Comparison of ENCODE assay signal across 1 cellular context in the genomic region with DNA sequence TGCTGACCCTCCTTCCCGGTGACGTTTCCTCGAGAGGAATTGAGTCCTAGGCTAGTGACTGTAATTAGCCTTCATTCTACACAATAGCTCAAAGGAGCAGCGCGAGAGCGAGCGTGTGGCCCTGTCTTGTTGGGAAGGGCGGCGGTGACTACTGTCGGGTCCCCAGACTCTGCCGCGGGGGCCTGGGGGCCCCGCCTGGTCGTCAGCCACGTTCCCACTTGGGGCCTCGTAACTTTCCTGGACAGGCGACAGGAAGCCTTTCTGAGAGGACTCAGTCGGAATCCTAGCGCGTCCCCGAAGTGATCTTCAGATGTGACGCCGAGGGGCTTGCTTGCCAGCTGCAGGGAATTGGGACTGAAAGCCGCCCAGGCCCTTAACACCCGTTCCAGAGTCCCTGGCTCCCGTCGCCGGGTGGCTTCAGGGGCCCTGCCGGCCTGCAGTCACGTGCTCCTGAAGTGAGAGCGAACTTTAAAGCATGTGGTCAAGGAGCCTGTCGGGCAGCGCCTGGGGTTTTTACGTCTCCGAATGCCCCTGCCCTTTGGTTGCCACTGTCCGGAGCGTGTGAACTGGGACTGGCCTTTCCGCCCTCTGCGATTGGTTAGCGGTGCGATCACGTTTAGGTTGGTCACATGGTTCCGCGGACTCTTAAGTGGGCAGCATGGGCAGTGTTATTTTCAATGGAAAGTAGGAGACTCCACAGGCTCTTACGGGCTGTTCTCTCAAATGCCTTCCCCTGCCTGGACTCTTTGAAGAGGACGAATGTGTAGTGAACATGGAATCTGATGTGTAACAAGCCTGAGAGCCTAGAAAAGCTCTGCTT.
TF ChIP-seq lines count a peak whose summit lies in the region.

No MANE protein-coding gene starts in this region.

TF ChIP-seq in HepG2, 621 proteins besides CTCF, POLR2A, EP300 and RAD21 (continued from another document and continues in another):
- no peak for TF ChIP-seq HDAC2 (CRISPR knock-in tag; IDR thresholded peaks at IDR 0.05)
- TF ChIP-seq IRX3 (CRISPR knock-in tag; IDR thresholded peaks at IDR 0.05; ENCODE audit: borderline replicate concordance, low read depth) = no peak
- TF ChIP-seq U2AF1 (optimal IDR thresholded peaks at IDR 0.05; ENCODE audit: low read depth, low read length) = no peak
- no peak for TF ChIP-seq TCF7L2 (IDR thresholded peaks at IDR 0.05; ENCODE audit: low read depth, low read length)
- TF ChIP-seq RFX1 (IDR thresholded peaks at IDR 0.05) = no peak
- TF ChIP-seq ZBTB46 (CRISPR knock-in tag; IDR thresholded peaks at IDR 0.05; ENCODE audit: borderline replicate concordance) = no peak
- peak; percentile 37; the same call in 1 of the 2 replicates for TF ChIP-seq ZNF329 (CRISPR knock-in tag; IDR thresholded peaks at IDR 0.05; ENCODE audit: low read depth)
- no peak for TF ChIP-seq AKAP8 (CRISPR knock-in tag; IDR thresholded peaks at IDR 0.05)
- TF ChIP-seq GPN1 (CRISPR knock-in tag; IDR thresholded peaks at IDR 0.05; ENCODE audit: borderline replicate concordance) = no peak
- no peak for TF ChIP-seq TBP (CRISPR knock-in tag; IDR thresholded peaks at IDR 0.05)
- no peak for TF ChIP-seq ARNT (IDR thresholded peaks at IDR 0.05)
- no peak for TF ChIP-seq NPAS2 (CRISPR knock-in tag; IDR thresholded peaks at IDR 0.05; ENCODE audit: borderline replicate concordance)
- TF ChIP-seq, protein P1, sequence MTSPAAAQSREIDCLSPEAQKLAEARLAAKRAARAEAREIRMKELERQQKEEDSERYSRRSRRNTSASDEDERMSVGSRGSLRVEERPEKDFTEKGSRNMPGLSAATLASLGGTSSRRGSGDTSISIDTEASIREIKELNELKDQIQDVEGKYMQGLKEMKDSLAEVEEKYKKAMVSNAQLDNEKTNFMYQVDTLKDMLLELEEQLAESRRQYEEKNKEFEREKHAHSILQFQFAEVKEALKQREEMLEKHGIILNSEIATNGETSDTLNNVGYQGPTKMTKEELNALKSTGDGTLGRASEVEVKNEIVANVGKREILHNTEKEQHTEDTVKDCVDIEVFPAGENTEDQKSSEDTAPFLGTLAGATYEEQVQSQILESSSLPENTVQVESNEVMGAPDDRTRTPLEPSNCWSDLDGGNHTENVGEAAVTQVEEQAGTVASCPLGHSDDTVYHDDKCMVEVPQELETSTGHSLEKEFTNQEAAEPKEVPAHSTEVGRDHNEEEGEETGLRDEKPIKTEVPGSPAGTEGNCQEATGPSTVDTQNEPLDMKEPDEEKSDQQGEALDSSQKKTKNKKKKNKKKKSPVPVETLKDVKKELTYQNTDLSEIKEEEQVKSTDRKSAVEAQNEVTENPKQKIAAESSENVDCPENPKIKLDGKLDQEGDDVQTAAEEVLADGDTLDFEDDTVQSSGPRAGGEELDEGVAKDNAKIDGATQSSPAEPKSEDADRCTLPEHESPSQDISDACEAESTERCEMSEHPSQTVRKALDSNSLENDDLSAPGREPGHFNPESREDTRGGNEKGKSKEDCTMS (CRISPR knock-in tag; conservative IDR thresholded peaks at IDR 0.05) = no peak
- peak; percentile 68; the same call in 1 of the 2 replicates for TF ChIP-seq KDM2A (CRISPR knock-in tag; IDR thresholded peaks at IDR 0.05; ENCODE audit: borderline replicate concordance, low read depth)
- no peak for TF ChIP-seq ZNF34 (CRISPR knock-in tag; IDR thresholded peaks at IDR 0.05; ENCODE audit: borderline replicate concordance)
- TF ChIP-seq KMT2B (CRISPR knock-in tag; IDR thresholded peaks at IDR 0.05) = no peak
- TF ChIP-seq, protein P2, sequence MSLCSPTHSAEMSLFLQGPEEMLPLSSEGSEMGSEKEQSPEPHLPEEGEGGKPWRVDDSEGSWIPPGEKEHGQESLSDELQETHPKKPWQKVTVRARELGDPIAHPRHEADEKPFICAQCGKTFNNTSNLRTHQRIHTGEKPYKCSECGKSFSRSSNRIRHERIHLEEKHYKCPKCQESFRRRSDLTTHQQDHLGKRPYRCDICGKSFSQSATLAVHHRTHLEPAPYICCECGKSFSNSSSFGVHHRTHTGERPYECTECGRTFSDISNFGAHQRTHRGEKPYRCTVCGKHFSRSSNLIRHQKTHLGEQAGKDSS (CRISPR knock-in tag; IDR thresholded peaks at IDR 0.05; ENCODE audit: borderline replicate concordance, low read depth) = no peak
- TF ChIP-seq SP2 (CRISPR knock-in tag; IDR thresholded peaks at IDR 0.05) = no peak
- no peak for TF ChIP-seq WIZ (CRISPR knock-in tag; IDR thresholded peaks at IDR 0.05)
- no peak for TF ChIP-seq ARID2 (CRISPR knock-in tag; IDR thresholded peaks at IDR 0.05; ENCODE audit: borderline replicate concordance)
- TF ChIP-seq KDM5B (CRISPR knock-in tag; IDR thresholded peaks at IDR 0.05; ENCODE audit: borderline replicate concordance) = peak; percentile 71; the same call in 1 of the 2 replicates
- TF ChIP-seq NFYC (CRISPR knock-in tag; IDR thresholded peaks at IDR 0.05) = peak; percentile 42; the same call in 1 of the 2 replicates
- TF ChIP-seq NR2C2 (CRISPR knock-in tag; IDR thresholded peaks at IDR 0.05; ENCODE audit: borderline replicate concordance) = no peak; the same call in 1 of the 2 replicates
- no peak for TF ChIP-seq HDAC6 (IDR thresholded peaks at IDR 0.05; ENCODE audit: low read depth, low read length)
- TF ChIP-seq, protein P3, sequence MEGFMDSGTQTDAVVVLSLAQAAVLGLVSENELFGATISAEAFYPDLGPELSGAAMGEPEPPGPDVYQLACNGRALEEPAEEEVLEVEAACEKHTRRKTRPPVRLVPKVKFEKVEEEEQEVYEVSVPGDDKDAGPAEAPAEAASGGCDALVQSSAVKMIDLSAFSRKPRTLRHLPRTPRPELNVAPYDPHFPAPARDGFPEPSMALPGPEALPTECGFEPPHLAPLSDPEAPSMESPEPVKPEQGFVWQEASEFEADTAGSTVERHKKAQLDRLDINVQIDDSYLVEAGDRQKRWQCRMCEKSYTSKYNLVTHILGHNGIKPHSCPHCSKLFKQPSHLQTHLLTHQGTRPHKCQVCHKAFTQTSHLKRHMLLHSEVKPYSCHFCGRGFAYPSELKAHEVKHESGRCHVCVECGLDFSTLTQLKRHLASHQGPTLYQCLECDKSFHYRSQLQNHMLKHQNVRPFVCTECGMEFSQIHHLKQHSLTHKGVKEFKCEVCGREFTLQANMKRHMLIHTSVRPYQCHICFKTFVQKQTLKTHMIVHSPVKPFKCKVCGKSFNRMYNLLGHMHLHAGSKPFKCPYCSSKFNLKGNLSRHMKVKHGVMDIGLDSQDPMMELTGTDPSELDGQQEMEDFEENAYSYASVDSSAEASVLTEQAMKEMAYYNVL (CRISPR knock-in tag; IDR thresholded peaks at IDR 0.05; ENCODE audit: borderline replicate concordance) = no peak
- TF ChIP-seq PRPF4 (IDR thresholded peaks at IDR 0.05; ENCODE audit: low read depth, low read length, poor library complexity, severe bottlenecking) = no peak
- TF ChIP-seq MATR3 (CRISPR knock-in tag; IDR thresholded peaks at IDR 0.05) = no peak
- TF ChIP-seq KLF9 (CRISPR knock-in tag; IDR thresholded peaks at IDR 0.05; ENCODE audit: low read depth) = no peak
- TF ChIP-seq RFXAP (CRISPR knock-in tag; IDR thresholded peaks at IDR 0.05; ENCODE audit: borderline replicate concordance) = no peak
- no peak for TF ChIP-seq ZMYM3 (CRISPR knock-in tag; IDR thresholded peaks at IDR 0.05)
- no peak for TF ChIP-seq ZNF264 (CRISPR knock-in tag; IDR thresholded peaks at IDR 0.05)
- no peak for TF ChIP-seq ZNF275 (CRISPR knock-in tag; IDR thresholded peaks at IDR 0.05; ENCODE audit: borderline replicate concordance)
- no peak for TF ChIP-seq RORA (CRISPR knock-in tag; IDR thresholded peaks at IDR 0.05)
- TF ChIP-seq, protein P4, sequence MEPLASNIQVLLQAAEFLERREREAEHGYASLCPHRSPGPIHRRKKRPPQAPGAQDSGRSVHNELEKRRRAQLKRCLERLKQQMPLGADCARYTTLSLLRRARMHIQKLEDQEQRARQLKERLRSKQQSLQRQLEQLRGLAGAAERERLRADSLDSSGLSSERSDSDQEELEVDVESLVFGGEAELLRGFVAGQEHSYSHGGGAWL (CRISPR knock-in tag; IDR thresholded peaks at IDR 0.05) = 0 out of 2 replicates have a peak, but pooled peaks have one; percentile 29
- TF ChIP-seq FOSL1 (CRISPR knock-in tag; IDR thresholded peaks at IDR 0.05; ENCODE audit: borderline replicate concordance) = no peak
- TF ChIP-seq ZNF263 (CRISPR knock-in tag; IDR thresholded peaks at IDR 0.05) = no peak
- 0 out of 2 replicates have a peak, but pooled peaks have one; percentile 41 for TF ChIP-seq KDM3A (CRISPR knock-in tag; IDR thresholded peaks at IDR 0.05; ENCODE audit: low read depth)
- no peak for TF ChIP-seq JARID2 (CRISPR knock-in tag; IDR thresholded peaks at IDR 0.05; ENCODE audit: insufficient replicate concordance)
- TF ChIP-seq ASH2L (IDR thresholded peaks at IDR 0.05; ENCODE audit: insufficient read length, low read depth, low read length) = no peak
- TF ChIP-seq, protein P5, sequence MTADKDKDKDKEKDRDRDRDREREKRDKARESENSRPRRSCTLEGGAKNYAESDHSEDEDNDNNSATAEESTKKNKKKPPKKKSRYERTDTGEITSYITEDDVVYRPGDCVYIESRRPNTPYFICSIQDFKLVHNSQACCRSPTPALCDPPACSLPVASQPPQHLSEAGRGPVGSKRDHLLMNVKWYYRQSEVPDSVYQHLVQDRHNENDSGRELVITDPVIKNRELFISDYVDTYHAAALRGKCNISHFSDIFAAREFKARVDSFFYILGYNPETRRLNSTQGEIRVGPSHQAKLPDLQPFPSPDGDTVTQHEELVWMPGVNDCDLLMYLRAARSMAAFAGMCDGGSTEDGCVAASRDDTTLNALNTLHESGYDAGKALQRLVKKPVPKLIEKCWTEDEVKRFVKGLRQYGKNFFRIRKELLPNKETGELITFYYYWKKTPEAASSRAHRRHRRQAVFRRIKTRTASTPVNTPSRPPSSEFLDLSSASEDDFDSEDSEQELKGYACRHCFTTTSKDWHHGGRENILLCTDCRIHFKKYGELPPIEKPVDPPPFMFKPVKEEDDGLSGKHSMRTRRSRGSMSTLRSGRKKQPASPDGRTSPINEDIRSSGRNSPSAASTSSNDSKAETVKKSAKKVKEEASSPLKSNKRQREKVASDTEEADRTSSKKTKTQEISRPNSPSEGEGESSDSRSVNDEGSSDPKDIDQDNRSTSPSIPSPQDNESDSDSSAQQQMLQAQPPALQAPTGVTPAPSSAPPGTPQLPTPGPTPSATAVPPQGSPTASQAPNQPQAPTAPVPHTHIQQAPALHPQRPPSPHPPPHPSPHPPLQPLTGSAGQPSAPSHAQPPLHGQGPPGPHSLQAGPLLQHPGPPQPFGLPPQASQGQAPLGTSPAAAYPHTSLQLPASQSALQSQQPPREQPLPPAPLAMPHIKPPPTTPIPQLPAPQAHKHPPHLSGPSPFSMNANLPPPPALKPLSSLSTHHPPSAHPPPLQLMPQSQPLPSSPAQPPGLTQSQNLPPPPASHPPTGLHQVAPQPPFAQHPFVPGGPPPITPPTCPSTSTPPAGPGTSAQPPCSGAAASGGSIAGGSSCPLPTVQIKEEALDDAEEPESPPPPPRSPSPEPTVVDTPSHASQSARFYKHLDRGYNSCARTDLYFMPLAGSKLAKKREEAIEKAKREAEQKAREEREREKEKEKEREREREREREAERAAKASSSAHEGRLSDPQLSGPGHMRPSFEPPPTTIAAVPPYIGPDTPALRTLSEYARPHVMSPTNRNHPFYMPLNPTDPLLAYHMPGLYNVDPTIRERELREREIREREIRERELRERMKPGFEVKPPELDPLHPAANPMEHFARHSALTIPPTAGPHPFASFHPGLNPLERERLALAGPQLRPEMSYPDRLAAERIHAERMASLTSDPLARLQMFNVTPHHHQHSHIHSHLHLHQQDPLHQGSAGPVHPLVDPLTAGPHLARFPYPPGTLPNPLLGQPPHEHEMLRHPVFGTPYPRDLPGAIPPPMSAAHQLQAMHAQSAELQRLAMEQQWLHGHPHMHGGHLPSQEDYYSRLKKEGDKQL (CRISPR knock-in tag; IDR thresholded peaks at IDR 0.05; ENCODE audit: low read depth) = no peak
- no peak for TF ChIP-seq ATF7-NPFF (CRISPR knock-in tag; IDR thresholded peaks at IDR 0.05; ENCODE audit: low read depth)
- peak; percentile 56; the same call in 1 of the 2 replicates for TF ChIP-seq ZNF891 (CRISPR knock-in tag; IDR thresholded peaks at IDR 0.05)
- TF ChIP-seq GATA4 (IDR thresholded peaks at IDR 0.05; ENCODE audit: borderline replicate concordance, low read depth) = no peak
- TF ChIP-seq ZNF720 (CRISPR knock-in tag; IDR thresholded peaks at IDR 0.05) = no peak
- TF ChIP-seq KLF11 (CRISPR knock-in tag; IDR thresholded peaks at IDR 0.05) = 0 out of 2 replicates have a peak, but pooled peaks have one; percentile 34
- no peak for TF ChIP-seq TERF1 (CRISPR knock-in tag; IDR thresholded peaks at IDR 0.05)
- TF ChIP-seq ZNF337 (CRISPR knock-in tag; IDR thresholded peaks at IDR 0.05; ENCODE audit: borderline replicate concordance, low read depth) = no peak
- no peak for TF ChIP-seq ATF7 (IDR thresholded peaks at IDR 0.05)
- TF ChIP-seq ATF7 (CRISPR knock-in tag; IDR thresholded peaks at IDR 0.05) = no peak
